Comparison of ENCODE assay signal across 18 cellular contexts in genomic region chr2:235267251-235267650, GRCh38.
DNase-seq lines count a peak whose midpoint lies in the region; TF ChIP-seq lines count a peak whose summit lies in the region.
"Had no signal": no experiment of that assay in that cellular context is flagged by ENCODE, and none has a peak within 500 bp of the region (broad histone marks: within the 10 kb centered on the region; RNA-seq: fewer than 3 reads in every experiment).

No MANE protein-coding gene starts in this region.

- H3K4me3 ChIP-seq in GM23248 (no peak overlapping the region), sigmoid colon (no peak overlapping the region), esophagus muscularis mucosa (no peak overlapping the region)
- H3K4me3 ChIP-seq: GM23338 had no signal

- 84 to 94% methylated on average over 3 of the region's 3 CpGs for WGBS in GM23248 (ENCODE audit: low coverage in 1 of 2, low lambda C conversion rate in 2 of 2, missing lambda C conversion rate in 2 of 2), 2 experiments
- 77 to 90% methylated on average over 3 of the region's 3 CpGs for WGBS in sigmoid colon, 2 donors
- 78% methylated on average over 3 of the region's 3 CpGs for WGBS in esophagus muscularis mucosa

- H3K9me3 ChIP-seq in GM23248 (ENCODE audit: low read depth) = no peaks in the 10 kb centered on the region
- H3K9me3 ChIP-seq in sigmoid colon = no peaks in the 10 kb centered on the region
- H3K9me3 ChIP-seq in esophagus muscularis mucosa = no peaks in the 10 kb centered on the region

- no peaks in the 10 kb centered on the region for H3K27me3 ChIP-seq in GM23248 (replicated peaks; ENCODE audit: insufficient read depth)
- H3K27me3 ChIP-seq in sigmoid colon = no peaks in the 10 kb centered on the region
- peaks cover 0 to 20% (median 0%) of the 10 kb centered on the region in 4 donors for H3K27me3 ChIP-seq in esophagus muscularis mucosa

- H4K20me1 ChIP-seq in GM23248 (ENCODE audit: insufficient read depth) = no peaks in the 10 kb centered on the region

- H3K9me3 Mint-ChIP-seq in endothelial cell (ENCODE audit: unreplicated experiment) (no peaks in the 10 kb centered on the region), mesothelial cell of epicardium (no peaks in the 10 kb centered on the region)
- H3K9me3 Mint-ChIP-seq: GM23338 had no signal

- TF ChIP-seq EP300 in sigmoid colon (IDR thresholded peaks at IDR 0.05) = no peak
- no peak for TF ChIP-seq EP300 in esophagus muscularis mucosa (IDR thresholded peaks at IDR 0.05)

- H3K4me1 Mint-ChIP-seq in endothelial cell (ENCODE audit: unreplicated experiment) (peaks cover 57% of the 10 kb centered on the region), mesothelial cell of epicardium (peaks cover 37% of the 10 kb centered on the region)

- TF ChIP-seq CTCF in endothelial cell (IDR thresholded peaks at IDR 0.05; ENCODE audit: unreplicated experiment) = no peak
- no peak for TF ChIP-seq CTCF in mesothelial cell of epicardium (IDR thresholded peaks at IDR 0.05; ENCODE audit: unreplicated experiment)
- TF ChIP-seq CTCF in sigmoid colon (IDR thresholded peaks at IDR 0.05) = no peak
- TF ChIP-seq CTCF in esophagus muscularis mucosa (IDR thresholded peaks at IDR 0.05) = no peak

- H3K27ac ChIP-seq in GM23248 (no peak overlapping the region), sigmoid colon (no peak overlapping the region), esophagus muscularis mucosa (replicated peaks in 1 of 4) (no peak overlapping the region)

- no peak overlapping the region for H3K4me2 ChIP-seq in GM23248 (ENCODE audit: unreplicated experiment)
- H3K4me2 ChIP-seq: GM23338 had no signal

- H3K4me1 ChIP-seq in GM23248 (ENCODE audit: insufficient read depth) = peaks cover 52% of the 10 kb centered on the region
- peaks cover 0 to 4% (median 0%) of the 10 kb centered on the region in 4 donors for H3K4me1 ChIP-seq in sigmoid colon
- no peaks in the 10 kb centered on the region for H3K4me1 ChIP-seq in esophagus muscularis mucosa

- H3K9me2 ChIP-seq in GM23248 (ENCODE audit: insufficient read depth) = no peaks in the 10 kb centered on the region

- H3K79me2 ChIP-seq in GM23248 (ENCODE audit: insufficient read depth) = no peaks in the 10 kb centered on the region

- no peak overlapping the region for H2AFZ ChIP-seq in GM23248
- H2AFZ ChIP-seq: GM23338 had no signal

- TF ChIP-seq POLR2A in sigmoid colon (IDR thresholded peaks at IDR 0.05) = no peak
- no peak for TF ChIP-seq POLR2A in esophagus muscularis mucosa (IDR thresholded peaks at IDR 0.05; ENCODE audit: low read depth)

- H3F3A ChIP-seq in GM23248 (ENCODE audit: insufficient read depth) = peaks cover 13% of the 10 kb centered on the region; the same call in 1 of the 2 replicates

- in situ Hi-C loops in GM23248 (cut with MboI) = no loop called here

- intact Hi-C loops in sigmoid colon (cut with DNase I) (no loop called here), esophagus muscularis mucosa (cut with DNase I) (no loop called here)

- H3K4me3 Mint-ChIP-seq in endothelial cell (ENCODE audit: unreplicated experiment) (peak overlapping the region; percentile 62), mesothelial cell of epicardium (no peak overlapping the region)
- H3K4me3 Mint-ChIP-seq: GM23338 had no signal

- H3K27me3 Mint-ChIP-seq in endothelial cell (ENCODE audit: unreplicated experiment) (peaks cover 3% of the 10 kb centered on the region), mesothelial cell of epicardium (ENCODE audit: low read depth) (no peaks in the 10 kb centered on the region)

- H3K27ac Mint-ChIP-seq in endothelial cell (ENCODE audit: unreplicated experiment) (no peak overlapping the region), mesothelial cell of epicardium (peak overlapping the region; percentile 1)
- H3K27ac Mint-ChIP-seq: CD14-positive monocyte, GM23338 had no signal

- no peaks in the 10 kb centered on the region for H3K36me3 ChIP-seq in GM23248 (ENCODE audit: low read depth)
- H3K36me3 ChIP-seq in sigmoid colon = no peaks in the 10 kb centered on the region
- no peaks in the 10 kb centered on the region for H3K36me3 ChIP-seq in esophagus muscularis mucosa

- H3K9ac ChIP-seq in GM23248 = no peak overlapping the region

- H3K36me3 Mint-ChIP-seq in endothelial cell (ENCODE audit: low read depth, unreplicated experiment) = no peaks in the 10 kb centered on the region
- no peaks in the 10 kb centered on the region for H3K36me3 Mint-ChIP-seq in mesothelial cell of epicardium
- H3K36me3 Mint-ChIP-seq: CD14-positive monocyte had no signal

- DNase-seq in GM23248 (peak; percentile 9), endothelial cell (ENCODE audit: low spot score) (no peak), mesothelial cell of epicardium (ENCODE audit: low spot score in 2 of 2, unreplicated experiment in 2 of 2) (no peak), T1000 (lab: John Stamatoyannopoulos, UW) (no peak), sigmoid colon (no peak), esophagus muscularis mucosa (ENCODE audit: extremely low spot score) (no peak), nucleus accumbens (lab: John Stamatoyannopoulos, UW) (no peak)
- DNase-seq: ACHN, AML-193, HCEC 1CT, KG1, NCI-H1105, NCI-H146, NCI-H2029, NCI-H2227 treated with DMSO at 0.1 percent for 48 hours, NCI-H524 treated with DMSO at 0.1 percent for 48 hours had no signal
